ENCODE assay signal across 8 cellular contexts in genomic region chr19:16324064-16324383, GRCh38. TPM values are rescaled to one million over a fixed set of nuclear protein-coding genes. Genes with fewer than 3 reads are reported as not detected.
DNase-seq lines count a peak whose midpoint lies in the region; ATAC-seq and TF ChIP-seq lines count a peak whose summit lies in the region.

No MANE protein-coding gene starts in this region.

- BruUV-seq in MCF 10A (replicated peaks; lab: Mats Ljungman, UMichigan), result no TSS peak

- TF ChIP-seq CTCF in MCF 10A (IDR thresholded peaks at IDR 0.05; ENCODE audit: unreplicated experiment), result no peak

- POLR2A ChIA-PET in MCF 10A (lab: Yijun Ruan, JAX), result interaction anchor here (1.2 to 1.6 kb wide), 2 partner anchors 8 to 15 kb away, joined by 5 to 7 read pairs; no protein-coding TSS in a partner anchor

- H3K36me3 Mint-ChIP-seq in stimulated activated naive CD8-positive, alpha-beta T cell treated with anti-CD3 and anti-CD28 coated beads, Interleukin-15, Interleukin-2, amounts not matched to agents 100 ng/mL and 50 ng/mL, for 24 hours (ENCODE audit: low read depth), result peaks cover 7% of the 10 kb centered on the region
- H3K36me3 Mint-ChIP-seq in MCF 10A (ENCODE audit: insufficient read depth, unreplicated experiment), result no peaks in the 10 kb centered on the region

- intact Hi-C loops in MCF 10A (cut with micrococcal nuclease) (no loop called here), posterior cingulate gyrus (cut with DNase I) (no loop called here)

- H3K36me3 ChIP-seq in mucosa of stomach (ENCODE audit: control insufficient read depth, insufficient read depth, low read length), result peaks cover 30% of the 10 kb centered on the region

- peaks cover 32% of the 10 kb centered on the region for H3K4me1 ChIP-seq in mucosa of stomach (ENCODE audit: control insufficient read depth, insufficient read depth, low read length)

- no peaks in the 10 kb centered on the region for H3K27me3 ChIP-seq in mucosa of stomach (ENCODE audit: control insufficient read depth, insufficient read depth, low read length)

- no peak overlapping the region for H3K27ac Mint-ChIP-seq in stimulated activated naive CD8-positive, alpha-beta T cell treated with anti-CD3 and anti-CD28 coated beads, Interleukin-15, Interleukin-2, amounts not matched to agents 100 ng/mL and 50 ng/mL, for 24 hours
- H3K27ac Mint-ChIP-seq in MCF 10A (ENCODE audit: low read depth, unreplicated experiment), result peak overlapping the region; percentile 64

- H3K9me3 ChIP-seq in mucosa of stomach (ENCODE audit: control insufficient read depth, low read length), result no peaks in the 10 kb centered on the region

- ATAC-seq in stimulated activated naive CD8-positive, alpha-beta T cell treated with anti-CD3 and anti-CD28 coated beads, Interleukin-15, Interleukin-2, amounts not matched to agents 100 U/mL and 50 U/mL, for 24 hours, result no peak
- ATAC-seq in GM19035 (IDR thresholded peaks at IDR 0.05; ENCODE audit: unreplicated experiment), result no peak

- H3K9me3 Mint-ChIP-seq in stimulated activated naive CD8-positive, alpha-beta T cell treated with anti-CD3 and anti-CD28 coated beads, Interleukin-15, Interleukin-2, amounts not matched to agents 100 ng/mL and 50 ng/mL, for 24 hours, result no peaks in the 10 kb centered on the region
- no peaks in the 10 kb centered on the region for H3K9me3 Mint-ChIP-seq in MCF 10A (ENCODE audit: unreplicated experiment)

- peak overlapping the region; percentile 86 for H3K9ac ChIP-seq in mucosa of stomach (ENCODE audit: low read length)

- H3K4me3 Mint-ChIP-seq in stimulated activated naive CD8-positive, alpha-beta T cell treated with anti-CD3 and anti-CD28 coated beads, Interleukin-15, Interleukin-2, amounts not matched to agents 100 ng/mL and 50 ng/mL, for 24 hours, result peak overlapping the region; percentile 20
- H3K4me3 Mint-ChIP-seq in MCF 10A (ENCODE audit: unreplicated experiment), result peak overlapping the region; percentile 62

- CTCF ChIA-PET in MCF 10A (lab: Yijun Ruan, JAX), result no interaction called here

- H3K4me1 Mint-ChIP-seq in stimulated activated naive CD8-positive, alpha-beta T cell treated with anti-CD3 and anti-CD28 coated beads, Interleukin-15, Interleukin-2, amounts not matched to agents 100 ng/mL and 50 ng/mL, for 24 hours (ENCODE audit: low read depth), result peaks cover 67% of the 10 kb centered on the region
- H3K4me1 Mint-ChIP-seq in MCF 10A (ENCODE audit: insufficient read depth, unreplicated experiment), result no peaks in the 10 kb centered on the region

- DNase-seq in stimulated activated naive CD8-positive, alpha-beta T cell treated with anti-CD3 and anti-CD28 coated beads, Interleukin-15, Interleukin-2, amounts not matched to agents 100 U/mL and 50 U/mL, for 24 hours, result no peak
- no peak for DNase-seq in MCF 10A (ENCODE audit: unreplicated experiment)
- DNase-seq in LoVo (ENCODE audit: low spot score), result no peak
- no peak for DNase-seq in posterior cingulate gyrus
- DNase-seq in nucleus accumbens (lab: John Stamatoyannopoulos, UW), result no peak

- peak overlapping the region; percentile 56 for H3K4me3 ChIP-seq in mucosa of stomach (ENCODE audit: low read length)

- H3K27me3 Mint-ChIP-seq in stimulated activated naive CD8-positive, alpha-beta T cell treated with anti-CD3 and anti-CD28 coated beads, Interleukin-15, Interleukin-2, amounts not matched to agents 100 ng/mL and 50 ng/mL, for 24 hours, result peaks cover 43% of the 10 kb centered on the region
- H3K27me3 Mint-ChIP-seq in MCF 10A (ENCODE audit: insufficient read depth, unreplicated experiment), result no peaks in the 10 kb centered on the region

RNA-seq across cellular contexts. Expression of gene KLF2, which starts 0.6 kb away (rescaled TPM):
- 3.3 and 3.8 TPM in 2 replicates for total RNA-seq in MCF 10A (2022)
